12 cellular contexts compared by ENCODE assay signal in genomic region chr11:109772846-109773400, GRCh38.
DNase-seq lines count a peak whose midpoint lies in the region; ATAC-seq and TF ChIP-seq lines count a peak whose summit lies in the region.
"Had no signal": no experiment of that assay in that cellular context is flagged by ENCODE, and none has a peak within 500 bp of the region (broad histone marks: within the 10 kb centered on the region; RNA-seq: fewer than 3 reads in every experiment).

No MANE protein-coding gene starts in this region.

- H3K27me3 Mint-ChIP-seq in naive thymus-derived CD8-positive, alpha-beta T cell: peaks cover 0 to 5% (median 0%) of the 10 kb centered on the region in 5 donors
- H3K27me3 Mint-ChIP-seq: IgD-negative memory B cell had no signal

- no peaks in the 10 kb centered on the region for H3K36me3 ChIP-seq in WERI-Rb-1
- H3K36me3 ChIP-seq in prostate gland: no peaks in the 10 kb centered on the region

- H3K4me1 Mint-ChIP-seq in stimulated activated effector memory CD8-positive, alpha-beta T cell treated with anti-CD3 and anti-CD28 coated beads, Interleukin-12 subunit alpha, Interleukin-12 subunit beta, amount 100 ng/mL, for 72 hours: no peaks in the 10 kb centered on the region
- no peaks in the 10 kb centered on the region for H3K4me1 Mint-ChIP-seq in naive thymus-derived CD8-positive, alpha-beta T cell
- H3K4me1 Mint-ChIP-seq: IgD-negative memory B cell had no signal

- H3K9me3 ChIP-seq in WERI-Rb-1 (ENCODE audit: severe bottlenecking): no peaks in the 10 kb centered on the region
- H3K9me3 ChIP-seq in prostate gland: no peaks in the 10 kb centered on the region

- TF ChIP-seq CTCF in WERI-Rb-1 (IDR thresholded peaks at IDR 0.05; ENCODE audit: low read depth, low read length) (no peak), prostate gland (IDR thresholded peaks at IDR 0.05) (no peak)

- H3K27me3 ChIP-seq in WERI-Rb-1 (ENCODE audit: insufficient read depth, low read depth, severe bottlenecking) (no peaks in the 10 kb centered on the region), prostate gland (replicated peaks; ENCODE audit: insufficient read depth) (no peaks in the 10 kb centered on the region)
- H3K27me3 ChIP-seq: hepatocyte had no signal

- peak; percentile 26 for ATAC-seq in stimulated activated effector memory CD8-positive, alpha-beta T cell treated with anti-CD3 and anti-CD28 coated beads, Interleukin-12 subunit alpha, Interleukin-12 subunit beta, amount 100 ng/mL, for 72 hours
- no peak for ATAC-seq in naive thymus-derived CD8-positive, alpha-beta T cell
- ATAC-seq: activated CD4-positive, CD25-positive, alpha-beta regulatory T cell treated with anti-CD3 and anti-CD28 coated beads, Interleukin-2, amount 50 U/mL, for 24 hours had no signal

- no peaks in the 10 kb centered on the region for H3K4me1 ChIP-seq in prostate gland (replicated peaks)

- no peak overlapping the region for H3K4me3 Mint-ChIP-seq in stimulated activated effector memory CD8-positive, alpha-beta T cell treated with anti-CD3 and anti-CD28 coated beads, Interleukin-12 subunit alpha, Interleukin-12 subunit beta, amount 100 ng/mL, for 72 hours
- no peak overlapping the region for H3K4me3 Mint-ChIP-seq in naive thymus-derived CD8-positive, alpha-beta T cell
- H3K4me3 Mint-ChIP-seq: IgD-negative memory B cell had no signal

- no peak for TF ChIP-seq POLR2A in prostate gland (IDR thresholded peaks at IDR 0.05)

- 80% methylated on average over 1 of the region's 1 CpG for WGBS in prostate gland

- H3K27ac ChIP-seq in WERI-Rb-1 (peak overlapping the region; percentile 42), prostate gland (no peak overlapping the region)
- H3K27ac ChIP-seq: hepatocyte had no signal

- POLR2A ChIA-PET in naive thymus-derived CD8-positive, alpha-beta T cell (lab: Charles Lee): no interaction called here

- no peaks in the 10 kb centered on the region for H3K9me3 Mint-ChIP-seq in stimulated activated effector memory CD8-positive, alpha-beta T cell treated with anti-CD3 and anti-CD28 coated beads, Interleukin-12 subunit alpha, Interleukin-12 subunit beta, amount 100 ng/mL, for 72 hours
- H3K9me3 Mint-ChIP-seq in naive thymus-derived CD8-positive, alpha-beta T cell: no peaks in the 10 kb centered on the region
- H3K9me3 Mint-ChIP-seq: IgD-negative memory B cell had no signal

- H3K36me3 Mint-ChIP-seq in stimulated activated effector memory CD8-positive, alpha-beta T cell treated with anti-CD3 and anti-CD28 coated beads, Interleukin-12 subunit alpha, Interleukin-12 subunit beta, amount 100 ng/mL, for 72 hours: no peaks in the 10 kb centered on the region
- no peaks in the 10 kb centered on the region for H3K36me3 Mint-ChIP-seq in naive thymus-derived CD8-positive, alpha-beta T cell
- H3K36me3 Mint-ChIP-seq: IgD-negative memory B cell had no signal

- DNase-seq in NCI-H128 (lab: John Stamatoyannopoulos, UW; ENCODE audit: unreplicated experiment): peak; percentile 80
- DNase-seq in NCI-H2171 (lab: John Stamatoyannopoulos, UW): peak; percentile 95
- DNase-seq in WERI-Rb-1: peak; percentile 87
- no peak for DNase-seq in stimulated activated effector memory CD8-positive, alpha-beta T cell treated with anti-CD3 and anti-CD28 coated beads, Interleukin-12 subunit alpha, Interleukin-12 subunit beta, amount 100 ng/mL, for 72 hours (ENCODE audit: low spot score in 2 of 2)
- DNase-seq in naive thymus-derived CD8-positive, alpha-beta T cell: no peak
- no peak for DNase-seq in activated naive CD4-positive, alpha-beta T cell treated with anti-CD3 and anti-CD28 coated beads, Interleukin-2, amount 50 U/mL, for 16 hours
- no peak for DNase-seq in prostate gland (ENCODE audit: low spot score)
- DNase-seq: activated naive CD4-positive, alpha-beta T cell; GDM1 had no signal

- no peak overlapping the region for H3K4me3 ChIP-seq in WERI-Rb-1 (ENCODE audit: low read depth, low read length)
- H3K4me3 ChIP-seq in prostate gland: no peak overlapping the region
- H3K4me3 ChIP-seq: hepatocyte had no signal

- H3K27ac Mint-ChIP-seq in stimulated activated effector memory CD8-positive, alpha-beta T cell treated with anti-CD3 and anti-CD28 coated beads, Interleukin-12 subunit alpha, Interleukin-12 subunit beta, amount 100 ng/mL, for 72 hours: no peak overlapping the region
- H3K27ac Mint-ChIP-seq in naive thymus-derived CD8-positive, alpha-beta T cell: no peak overlapping the region
- H3K27ac Mint-ChIP-seq: IgD-negative memory B cell had no signal

- intact Hi-C loops in prostate gland (cut with DNase I): no loop called here

Comparison
In these comparisons a context has a peak if more than half of its experiments do, and no peak if none do; other contexts are left out.
1. DNase-seq: peak in NCI-H128 (single experiment), NCI-H2171 (single experiment) and WERI-Rb-1 (single experiment); none in stimulated activated effector memory CD8-positive, alpha-beta T cell treated with anti-CD3 and anti-CD28 coated beads, Interleukin-12 subunit alpha, Interleukin-12 subunit beta, amount 100 ng/mL, for 72 hours (0 of 2), naive thymus-derived CD8-positive, alpha-beta T cell (0 of 10), activated naive CD4-positive, alpha-beta T cell treated with anti-CD3 and anti-CD28 coated beads, Interleukin-2, amount 50 U/mL, for 16 hours (single experiment) and prostate gland (single experiment).